Comparison of ENCODE assay signal across 11 cellular contexts in genomic region chr19:40567750-40568494, GRCh38. TPM values are rescaled to one million over a fixed set of nuclear protein-coding genes. Genes with fewer than 3 reads are reported as not detected.
DNase-seq lines count a peak whose midpoint lies in the region; ATAC-seq and TF ChIP-seq lines count a peak whose summit lies in the region.
"Had no signal": no experiment of that assay in that cellular context is flagged by ENCODE, and none has a peak within 500 bp of the region (broad histone marks: within the 10 kb centered on the region; RNA-seq: fewer than 3 reads in every experiment).

No MANE protein-coding gene starts in this region.

- H3K27ac ChIP-seq in Panc1 (ENCODE audit: low read length) (no peak overlapping the region), prostate gland (no peak overlapping the region)
- H3K27ac ChIP-seq: epithelial cell of prostate had no signal

- H3K9me3 ChIP-seq in Panc1 (ENCODE audit: control insufficient read depth, insufficient read depth, low read depth, low read length) (no peaks in the 10 kb centered on the region), prostate gland (no peaks in the 10 kb centered on the region)

- TF ChIP-seq POLR2A in prostate gland (IDR thresholded peaks at IDR 0.05): no peak

- POLR2A ChIA-PET in BJ (lab: Charles Lee): no interaction called here
- POLR2A ChIA-PET in Panc1 (lab: Charles Lee): interaction anchor here (0.6 kb wide), 1 partner anchor 768 kb away, joined by 3 read pairs; no protein-coding TSS in a partner anchor

- intact Hi-C loops in Panc1 (cut with micrococcal nuclease; ENCODE audit: unreplicated experiment): no loop called here
- intact Hi-C loops in prostate gland (cut with DNase I): no loop called here

- no peak for DNase-seq in BJ (ENCODE audit: low read depth)
- no peak for DNase-seq in Panc1 (ENCODE audit: low read depth, low spot score)
- DNase-seq in fibroblast of mammary gland (ENCODE audit: low read depth): no peak
- no peak for DNase-seq in prostate gland (ENCODE audit: low spot score)
- no peak for DNase-seq in amniotic stem cell (lab: John Stamatoyannopoulos, UW)
- DNase-seq in NCI-H2227 (lab: John Stamatoyannopoulos, UW; ENCODE audit: unreplicated experiment): no peak
- no peak for DNase-seq in dedifferentiated amniotic fluid mesenchymal stem cell (ENCODE audit: extremely low spot score)
- DNase-seq in SIG-M5 treated with dmso at 0.1 percent for 504 hours (lab: John Stamatoyannopoulos, UW; ENCODE audit: unreplicated experiment): no peak
- DNase-seq: activated effector memory CD4-positive, alpha-beta T cell treated with Interleukin-2 at 50 U/mL for 16 hours; stimulated activated CD4-positive, alpha-beta T cell treated with anti-CD3 and anti-CD28 coated beads, Interleukin-4, amount 100 ng/mL, for 1 hour had no signal

- TF ChIP-seq CTCF in BJ (IDR thresholded peaks at IDR 0.05; ENCODE audit: insufficient read depth, low read depth, low read length): no peak
- TF ChIP-seq CTCF in Panc1 (IDR thresholded peaks at IDR 0.05): no peak
- TF ChIP-seq CTCF in fibroblast of mammary gland (conservative IDR thresholded peaks at IDR 0.05; ENCODE audit: control insufficient read depth, insufficient read depth, low read depth, low read length): no peak
- TF ChIP-seq CTCF in prostate gland (IDR thresholded peaks at IDR 0.05): no peak

- H3K4me3 ChIP-seq in BJ (ENCODE audit: low read depth, low read length): peak overlapping the region; percentile 40
- H3K4me3 ChIP-seq in Panc1 (ENCODE audit: low read depth in 2 of 2, low read length in 2 of 2): peak overlapping the region; percentile 31 to 32
- H3K4me3 ChIP-seq in fibroblast of mammary gland (ENCODE audit: control insufficient read depth, low read depth, low read length): peak overlapping the region; percentile 20
- H3K4me3 ChIP-seq in prostate gland: peak overlapping the region; percentile 13 to 21

- H3K27me3 ChIP-seq in BJ (ENCODE audit: control insufficient read depth, insufficient read depth, low read length): peaks cover 4% of the 10 kb centered on the region
- H3K27me3 ChIP-seq in Panc1 (ENCODE audit: control insufficient read depth, insufficient read depth, low read length): no peaks in the 10 kb centered on the region
- H3K27me3 ChIP-seq in prostate gland (replicated peaks; ENCODE audit: insufficient read depth): no peaks in the 10 kb centered on the region

- BruUV-seq in Panc1 (replicated peaks; lab: Mats Ljungman, UMichigan): no TSS peak

- WGBS in prostate gland: 11% methylated on average over 45 of the region's 70 CpGs

- no peaks in the 10 kb centered on the region for H3K36me3 ChIP-seq in BJ (ENCODE audit: control insufficient read depth, insufficient read depth, low read length)
- H3K36me3 ChIP-seq in Panc1 (ENCODE audit: control insufficient read depth, insufficient read depth, low read length): no peaks in the 10 kb centered on the region
- no peaks in the 10 kb centered on the region for H3K36me3 ChIP-seq in prostate gland

- H3K4me1 ChIP-seq in Panc1 (ENCODE audit: control insufficient read depth, insufficient read depth, low read length) (peaks cover 5% of the 10 kb centered on the region; the same call in 1 of the 2 replicates), prostate gland (replicated peaks) (peaks cover 7% of the 10 kb centered on the region)

- no peak for ATAC-seq in Panc1

- CTCF ChIA-PET in BJ (lab: Yijun Ruan, JAX): interaction anchor here (0.7 to 1.8 kb wide), 6 partner anchors 11 to 31 kb away, joined by 3 to 6 read pairs (median 3); no protein-coding TSS in a partner anchor
- CTCF ChIA-PET in Panc1 (lab: Charles Lee): no interaction called here

- in situ Hi-C loops in Panc1 (cut with HindIII; ENCODE audit: low pct_unique_long_range_greater_than_20kb, low sequenced_read_pairs): no loop called here

RNA-seq across cellular contexts. Expression of gene SHKBP1, which starts 8.8 kb away (rescaled TPM):
- polyA plus RNA-seq in BJ (2011; rRNA removed): 35.5 and 59.0 TPM in 2 replicates
- polyA minus RNA-seq in BJ (2011; rRNA and poly(A)+ RNA removed): 46.6 and 74.8 TPM in 2 replicates
- total RNA-seq in Panc1 (2021; ENCODE audit: unreplicated experiment) (55.9 TPM), prostate gland (10 to 100 TPM; 54.6 to 91.6 TPM)
- polyA plus RNA-seq in Panc1 (2012; ENCODE audit: insufficient read length): 102 TPM

RNA-seq across cellular contexts. Expression of gene LTBP4, which starts 33.2 kb away (rescaled TPM):
- 8.9 and 14.5 TPM in 2 replicates for polyA plus RNA-seq in BJ (2011; rRNA removed)
- 10.4 and 20.3 TPM in 2 replicates for polyA minus RNA-seq in BJ (2011; rRNA and poly(A)+ RNA removed)
- total RNA-seq in Panc1 (2021; ENCODE audit: unreplicated experiment) (75.4 TPM), prostate gland (100 to 1,000 TPM; 160 to 500 TPM)
- 81.6 TPM for polyA plus RNA-seq in Panc1 (2012; ENCODE audit: insufficient read length)
